Comparison of ENCODE assay signal across 10 cellular contexts in the genomic region with DNA sequence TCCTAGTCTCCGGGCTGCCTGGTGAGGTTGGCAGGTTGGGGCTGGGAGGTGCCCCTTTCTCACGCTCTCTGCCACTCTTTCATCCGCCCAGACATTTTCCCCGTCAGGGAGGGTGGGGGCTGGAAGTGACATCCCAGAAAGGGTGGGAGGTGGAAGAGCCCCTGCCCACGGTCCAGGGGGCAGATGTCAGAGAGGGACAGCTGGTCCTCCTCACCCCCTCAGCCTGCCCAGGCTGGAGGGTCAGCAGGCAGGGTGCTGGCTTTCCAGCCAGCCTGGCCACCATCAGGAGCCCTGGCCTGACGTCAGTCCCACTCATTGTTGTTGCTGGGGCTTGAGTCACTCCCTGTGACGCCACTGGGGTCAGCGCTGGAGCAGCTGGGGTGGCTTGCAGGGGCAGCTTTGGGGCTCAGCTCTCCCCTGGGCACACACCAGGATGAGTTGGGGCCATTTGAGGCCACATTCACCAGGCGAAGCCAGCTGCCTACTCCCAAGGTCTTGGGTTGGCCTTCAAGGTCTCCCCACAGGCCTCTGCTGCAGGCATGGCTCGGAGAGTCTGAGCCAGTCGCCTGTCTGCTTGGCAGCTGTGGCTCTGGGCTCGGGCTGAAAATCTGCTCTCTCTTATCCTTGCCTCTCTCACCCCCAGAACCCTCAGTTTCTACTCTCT. TPM values are rescaled to one million over a fixed set of nuclear protein-coding genes. Genes with fewer than 3 reads are reported as not detected.
DNase-seq lines count a peak whose midpoint lies in the region; ATAC-seq and TF ChIP-seq lines count a peak whose summit lies in the region.
"Had no signal": no experiment of that assay in that cellular context is flagged by ENCODE, and none has a peak within 500 bp of the region (broad histone marks: within the 10 kb centered on the region; RNA-seq: fewer than 3 reads in every experiment).

No MANE protein-coding gene starts in this region.

- H3K27ac ChIP-seq in AG04450 (ENCODE audit: low read depth, low read length) (peak overlapping the region; percentile 78), SJSA1 (peak overlapping the region; percentile 23), osteoblast (ENCODE audit: low read depth, low read length) (peak overlapping the region; percentile 98)

- H3K9me3 ChIP-seq in AG04450 (ENCODE audit: control insufficient read depth, insufficient read depth, low read length) (no peaks in the 10 kb centered on the region), SJSA1 (replicated peaks) (no peaks in the 10 kb centered on the region), osteoblast (ENCODE audit: low read depth, low read length) (no peaks in the 10 kb centered on the region), BE2C (no peaks in the 10 kb centered on the region)
- H3K9me3 ChIP-seq: mucosa of descending colon had no signal

- no peak for TF ChIP-seq CTCF in AG04450 (IDR thresholded peaks at IDR 0.05; ENCODE audit: low read depth, low read length)
- TF ChIP-seq CTCF in osteoblast (IDR thresholded peaks at IDR 0.05; ENCODE audit: extremely low read depth, low read depth, low read length): no peak
- TF ChIP-seq CTCF in BE2C (IDR thresholded peaks at IDR 0.05; ENCODE audit: low read depth, low read length): no peak
- no peak for TF ChIP-seq CTCF in GM13977 (IDR thresholded peaks at IDR 0.05; ENCODE audit: extremely low read depth, insufficient read depth, missing control alignments)

- peak overlapping the region; percentile 36 for H3K4me2 ChIP-seq in osteoblast (ENCODE audit: insufficient read depth, low read length)

- no peaks in the 10 kb centered on the region for H4K20me1 ChIP-seq in osteoblast (ENCODE audit: insufficient read depth, low read length)

- no peaks in the 10 kb centered on the region for H3K79me2 ChIP-seq in osteoblast (ENCODE audit: insufficient read depth, low read length)

- CTCF ChIA-PET in AG04450 (lab: Charles Lee): interaction anchor here (1.4 to 31.7 kb wide), 4 partner anchors 21 to 91 kb away, joined by 3 to 624 read pairs (median 4); no protein-coding TSS in a partner anchor

- peak; percentile 79 for DNase-seq in AG04450 (ENCODE audit: low read depth, low spot score)
- DNase-seq in SJSA1 (ENCODE audit: low read depth in 1 of 2, low spot score in 2 of 2): peak; percentile 39 to 67
- peak; percentile 99 for DNase-seq in osteoblast (ENCODE audit: insufficient read length, low spot score, missing footprints)
- DNase-seq in COLO668 (lab: John Stamatoyannopoulos, UW; ENCODE audit: unreplicated experiment): no peak
- no peak for DNase-seq in BE2C
- DNase-seq in GM13977 (ENCODE audit: low spot score): no peak
- DNase-seq in activated CD4-positive, alpha-beta T cell treated with anti-CD3 and anti-CD28 coated beads, Interleukin-2, amount 50 U/mL, for 1 hour: no peak

- H3K36me3 ChIP-seq in SJSA1 (no peaks in the 10 kb centered on the region), osteoblast (ENCODE audit: insufficient read depth, low read length) (no peaks in the 10 kb centered on the region), BE2C (peaks cover under 1% of the 10 kb centered on the region)

- H3K4me3 ChIP-seq in AG04450 (ENCODE audit: low read depth, low read length) (no peak overlapping the region), SJSA1 (no peak overlapping the region), osteoblast (ENCODE audit: insufficient read depth, low read length) (peak overlapping the region; percentile 0), BE2C (ENCODE audit: low read depth, low read length) (no peak overlapping the region)
- H3K4me3 ChIP-seq: mucosa of descending colon had no signal

- H3K27me3 ChIP-seq in AG04450 (ENCODE audit: control insufficient read depth, insufficient read depth, low read length) (no peaks in the 10 kb centered on the region), SJSA1 (replicated peaks) (no peaks in the 10 kb centered on the region), osteoblast (ENCODE audit: insufficient read depth, low read length) (no peaks in the 10 kb centered on the region), BE2C (no peaks in the 10 kb centered on the region)

- ATAC-seq in esophagus mucosa: peak; percentile 22
- ATAC-seq: mucosa of descending colon had no signal

- H2AFZ ChIP-seq in osteoblast (ENCODE audit: low read length): peak overlapping the region; percentile 80

- in situ Hi-C loops in GM13977 (cut with MboI; ENCODE audit: low pct_unique_long_range_greater_than_20kb, low sequenced_read_pairs, unreplicated experiment): no loop called here

- peaks cover 12% of the 10 kb centered on the region for H3K4me1 ChIP-seq in SJSA1 (replicated peaks)
- H3K4me1 ChIP-seq in osteoblast (ENCODE audit: insufficient read depth, low read length): peaks cover 32% of the 10 kb centered on the region
- H3K4me1 ChIP-seq in BE2C: peaks cover 8% of the 10 kb centered on the region

- POLR2A ChIA-PET in AG04450 (lab: Yijun Ruan, JAX): interaction anchor here (0.6 to 1.6 kb wide), 6 partner anchors 12 to 57 kb away, joined by 3 to 9 read pairs (median 6); partner anchors contain the start of gene TAMALIN

RNA-seq across cellular contexts. Expression of gene ATG101, which starts 5.7 kb away (rescaled TPM):
- 97.3 and 112 TPM in 2 replicates for polyA plus RNA-seq in AG04450 (2011; rRNA removed)
- polyA minus RNA-seq in AG04450 (2011; rRNA and poly(A)+ RNA removed): 66.0 and 79.1 TPM in 2 replicates
- total RNA-seq in SJSA1 (2014; rRNA removed; shearing (Covaris generic)): 78.6 and 115 TPM in 2 replicates
- 35.2 TPM for total RNA-seq in esophagus mucosa
- total RNA-seq in osteoblast: 49.5 and 64.4 TPM in 2 replicates
- polyA plus RNA-seq in BE2C (2012; ENCODE audit: insufficient read depth, insufficient read length, low read depth): 337 TPM

RNA-seq across cellular contexts. Expression of gene NR4A1, which starts 12.9 kb away (rescaled TPM):
- polyA plus RNA-seq in AG04450 (2011; rRNA removed): 4.4 and 6.9 TPM in 2 replicates
- 16.4 and 18.6 TPM in 2 replicates for polyA minus RNA-seq in AG04450 (2011; rRNA and poly(A)+ RNA removed)
- 3.7 and 7.0 TPM in 2 replicates for total RNA-seq in SJSA1 (2014; rRNA removed; shearing (Covaris generic))
- total RNA-seq in esophagus mucosa: 2.0 TPM
- 3.3 and 3.5 TPM in 2 replicates for total RNA-seq in osteoblast
- 69.7 TPM for polyA plus RNA-seq in BE2C (2012; ENCODE audit: insufficient read depth, insufficient read length, low read depth)

RNA-seq across cellular contexts. Expression of gene SMIM41, which starts 15.4 kb away (rescaled TPM):
- polyA plus RNA-seq in AG04450 (2011; rRNA removed): not detected in 2 replicates
- polyA minus RNA-seq in AG04450 (2011; rRNA and poly(A)+ RNA removed): not detected in 2 replicates
- not detected in 2 replicates for total RNA-seq in SJSA1 (2014; rRNA removed; shearing (Covaris generic))
- total RNA-seq in esophagus mucosa (not detected), osteoblast (under 0.01 TPM in 1 of 2 replicates, not detected in the other)
- not detected for polyA plus RNA-seq in BE2C (2012; ENCODE audit: insufficient read depth, insufficient read length, low read depth)
- total RNA-seq: B cell had no signal

RNA-seq across cellular contexts. Expression of gene TAMALIN, which starts 57.4 kb away (rescaled TPM):
- polyA plus RNA-seq in AG04450 (2011; rRNA removed): 7.2 and 7.4 TPM in 2 replicates
- polyA minus RNA-seq in AG04450 (2011; rRNA and poly(A)+ RNA removed): 8.3 and 10.2 TPM in 2 replicates
- 6.8 and 13.1 TPM in 2 replicates for total RNA-seq in SJSA1 (2014; rRNA removed; shearing (Covaris generic))
- total RNA-seq in esophagus mucosa: 3.9 TPM
- 4.7 and 6.5 TPM in 2 replicates for total RNA-seq in osteoblast
- polyA plus RNA-seq in BE2C (2012; ENCODE audit: insufficient read depth, insufficient read length, low read depth): 37.0 TPM

Comparison
In these comparisons a context has a peak if more than half of its experiments do, and no peak if none do; other contexts are left out.
1. DNase-seq: peak in AG04450 (single experiment), SJSA1 (2 of 2) and osteoblast (single experiment); none in COLO668 (single experiment), BE2C (single experiment), GM13977 (single experiment) and activated CD4-positive, alpha-beta T cell treated with anti-CD3 and anti-CD28 coated beads, Interleukin-2, amount 50 U/mL, for 1 hour (single experiment).
2. H3K27ac ChIP-seq: peak in every context shown above with its lines; median percentile 98 in osteoblast; 78 in AG04450; 23 in SJSA1.